ENCODE assay signal across 13 cellular contexts in genomic region chr1:8023995-8024313, GRCh38. TPM values are rescaled to one million over a fixed set of nuclear protein-coding genes. Genes with fewer than 3 reads are reported as not detected.
DNase-seq lines count a peak whose midpoint lies in the region; ATAC-seq and TF ChIP-seq lines count a peak whose summit lies in the region.
"Had no signal": no experiment of that assay in that cellular context is flagged by ENCODE, and none has a peak within 500 bp of the region (broad histone marks: within the 10 kb centered on the region; RNA-seq: fewer than 3 reads in every experiment).

No MANE protein-coding gene starts in this region.

- DNase-seq in AG04449 (ENCODE audit: low read depth, low spot score) (no peak), amniotic epithelial cell (ENCODE audit: low read depth) (peak; percentile 15), foreskin keratinocyte (no peak), head of caudate nucleus (no peak), NCI-H2029 (lab: John Stamatoyannopoulos, UW) (no peak)
- DNase-seq in stimulated activated CD4-positive, alpha-beta T cell treated with anti-CD3 and anti-CD28 coated beads, Interleukin-4, amount 100 ng/mL, for 24 hours = no peak
- DNase-seq in activated CD4-positive, alpha-beta T cell treated with anti-CD3 and anti-CD28 coated beads for 4 hours = no peak
- DNase-seq: activated effector memory CD4-positive, alpha-beta T cell treated with Interleukin-2 at 50 U/mL for 16 hours; AML-193; effector memory CD4-positive, alpha-beta T cell; NCI-H187 treated with DMSO at 0.1 percent for 48 hours; WERI-Rb-1 had no signal

- no peaks in the 10 kb centered on the region for H3K9me3 ChIP-seq in parathyroid adenoma (ENCODE audit: control insufficient read depth, low read length)

- CTCF ChIA-PET in AG04449 (lab: Yijun Ruan, JAX) = interaction anchor here (1.4 to 13.5 kb wide), 6 partner anchors 9 to 323 kb away, joined by 4 to 188 read pairs (median 6); no protein-coding TSS in a partner anchor

- ATAC-seq in foreskin keratinocyte = no peak

- peak overlapping the region; percentile 42 for H3K4me2 ChIP-seq in parathyroid adenoma (ENCODE audit: low read length)

- H3K27me3 ChIP-seq in foreskin keratinocyte (no peaks in the 10 kb centered on the region), parathyroid adenoma (ENCODE audit: control insufficient read depth, insufficient read depth, low read length) (no peaks in the 10 kb centered on the region)

- no peak overlapping the region for H3K9ac ChIP-seq in parathyroid adenoma

- H3K36me3 ChIP-seq in parathyroid adenoma (ENCODE audit: control insufficient read depth, insufficient read depth, low read length) = no peaks in the 10 kb centered on the region
- H3K36me3 ChIP-seq: WERI-Rb-1 had no signal

- peaks cover 5% of the 10 kb centered on the region for H3K79me2 ChIP-seq in parathyroid adenoma

- intact Hi-C loops in head of caudate nucleus (cut with DNase I) = loop anchor here (10.0 kb wide), 1 partner anchor 59 kb away; the partner anchor contains the start of gene PARK7

- H3K4me3 ChIP-seq in AG04449 (ENCODE audit: low read depth, low read length) = peak overlapping the region; percentile 80
- peak overlapping the region; percentile 68 for H3K4me3 ChIP-seq in parathyroid adenoma (ENCODE audit: low read depth, low read length)

- H3K27ac ChIP-seq in foreskin keratinocyte = peak overlapping the region; percentile 20
- H3K27ac ChIP-seq in parathyroid adenoma = peak overlapping the region; percentile 82
- H3K27ac ChIP-seq: WERI-Rb-1 had no signal

- POLR2A ChIA-PET in AG04449 (lab: Yijun Ruan, JAX) = interaction anchor here (0.9 to 1.4 kb wide), 2 partner anchors 290 to 362 kb away, joined by 3 read pairs; no protein-coding TSS in a partner anchor

- no peak overlapping the region for H2AFZ ChIP-seq in parathyroid adenoma

- H3K4me1 ChIP-seq in foreskin keratinocyte = peaks cover 40% of the 10 kb centered on the region
- peaks cover 6% of the 10 kb centered on the region for H3K4me1 ChIP-seq in parathyroid adenoma

- TF ChIP-seq CTCF in AG04449 (IDR thresholded peaks at IDR 0.05; ENCODE audit: insufficient read depth, low read length, missing control alignments) (no peak), foreskin keratinocyte (conservative IDR thresholded peaks at IDR 0.05) (no peak), parathyroid adenoma (IDR thresholded peaks at IDR 0.05) (no peak)

RNA-seq across cellular contexts. Expression of gene ERRFI1, which starts 2.2 kb away (rescaled TPM):
- 98.3 and 108 TPM in 2 replicates for total RNA-seq in foreskin keratinocyte
- 39.9 and 53.9 TPM in 2 replicates for polyA plus RNA-seq in foreskin keratinocyte
